ENCODE assay signal across 8 cellular contexts in the genomic region with DNA sequence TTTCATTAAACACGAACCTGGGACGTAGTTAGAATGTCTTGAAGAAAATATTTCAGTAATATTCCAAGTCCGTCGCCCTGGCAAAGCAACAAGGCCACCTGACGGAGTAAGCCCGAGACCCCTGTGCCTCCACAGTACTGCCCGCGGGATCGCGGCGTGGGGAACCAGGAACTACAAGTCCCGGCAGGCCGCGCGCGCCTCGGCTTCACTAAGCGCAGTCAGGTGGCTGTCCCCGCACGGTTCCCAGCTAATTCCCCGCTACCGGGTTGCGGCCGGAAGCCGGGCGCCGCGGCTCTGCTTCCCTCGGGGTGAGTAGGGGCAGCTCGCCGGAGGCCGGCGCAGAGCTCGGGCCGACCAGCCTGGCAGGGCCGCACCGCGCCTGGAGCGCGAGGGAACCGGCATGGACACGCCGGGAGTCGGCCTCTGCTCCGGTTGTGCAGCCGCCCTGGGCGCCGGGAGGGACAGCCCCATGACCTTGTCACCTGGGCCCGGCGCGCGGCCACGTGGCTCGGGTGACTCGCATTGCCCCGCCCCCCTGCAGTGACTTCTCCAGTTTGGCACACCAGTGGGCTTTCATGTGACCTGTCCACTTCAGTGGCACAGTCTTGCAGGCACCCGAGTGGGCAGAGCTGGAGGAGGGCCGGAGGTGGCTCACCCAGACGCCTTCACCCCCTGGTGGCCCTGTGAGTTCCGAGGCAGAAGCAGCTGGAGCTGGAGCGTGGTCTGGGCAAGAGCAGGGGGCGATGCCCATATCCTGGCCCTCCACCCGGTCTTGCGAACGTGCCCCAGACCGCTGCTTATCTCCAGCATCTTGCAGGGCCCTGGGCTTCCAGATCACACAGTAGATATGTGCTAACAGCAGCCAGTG. TPM values are rescaled to one million over a fixed set of nuclear protein-coding genes. Genes with fewer than 3 reads are reported as not detected.
A peak's percentile ranks its signal among the peaks of the same experiment; 100 is the strongest.
DNase-seq lines count a peak whose midpoint lies in the region; ATAC-seq and TF ChIP-seq lines count a peak whose summit lies in the region.

A gene with protein sequence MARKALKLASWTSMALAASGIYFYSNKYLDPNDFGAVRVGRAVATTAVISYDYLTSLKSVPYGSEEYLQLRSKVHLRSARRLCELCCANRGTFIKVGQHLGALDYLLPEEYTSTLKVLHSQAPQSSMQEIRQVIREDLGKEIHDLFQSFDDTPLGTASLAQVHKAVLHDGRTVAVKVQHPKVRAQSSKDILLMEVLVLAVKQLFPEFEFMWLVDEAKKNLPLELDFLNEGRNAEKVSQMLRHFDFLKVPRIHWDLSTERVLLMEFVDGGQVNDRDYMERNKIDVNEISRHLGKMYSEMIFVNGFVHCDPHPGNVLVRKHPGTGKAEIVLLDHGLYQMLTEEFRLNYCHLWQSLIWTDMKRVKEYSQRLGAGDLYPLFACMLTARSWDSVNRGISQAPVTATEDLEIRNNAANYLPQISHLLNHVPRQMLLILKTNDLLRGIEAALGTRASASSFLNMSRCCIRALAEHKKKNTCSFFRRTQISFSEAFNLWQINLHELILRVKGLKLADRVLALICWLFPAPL (plus strand): TSS at position 247 of the 868 bp plus-strand sequence. CDS start 18,870 bp downstream, outside the sequence.

- peak within 1 kb of the TSS; percentile 98 for H4K8ac ChIP-seq in IMR-90 (ENCODE audit: low read depth in 2 of 2, low read length in 2 of 2)

- peak within 1 kb of the TSS; percentile 88 for H3K4me3 Mint-ChIP-seq in activated T-cell treated with anti-CD3 and anti-CD28 coated beads, Interleukin-2, amount 50 U/mL, for 24 hours

- H3K27me3 ChIP-seq in IMR-90 (ENCODE audit: control insufficient read depth, insufficient read depth, low read length) (no peaks in the 10 kb centered on the region), esophagus (ENCODE audit: control insufficient read depth in 1 of 2, insufficient read depth in 2 of 2, low read length in 2 of 2) (no peaks in the 10 kb centered on the region), muscle layer of colon (ENCODE audit: control insufficient read depth in 1 of 2, insufficient read depth in 2 of 2, low read length in 2 of 2) (no peaks in the 10 kb centered on the region)

- TF ChIP-seq RAD21 in IMR-90 (IDR thresholded peaks at IDR 0.05; ENCODE audit: low read length), result peak; percentile 16; the same call in 1 of the 2 replicates

- H3K4me2 ChIP-seq in IMR-90 (ENCODE audit: low read depth, low read length), result peak within 1 kb of the TSS; percentile 94

- H2BK20ac ChIP-seq in IMR-90 (ENCODE audit: low read depth, low read length), result no peak within 1 kb of the TSS

- H3K4ac ChIP-seq in IMR-90 (ENCODE audit: low read depth, low read length), result peak within 1 kb of the TSS; percentile 86

- H2BK15ac ChIP-seq in IMR-90 (ENCODE audit: low read depth, low read length), result no peak within 1 kb of the TSS; the same call in 2 of the 3 replicates

- in situ Hi-C loops in IMR-90 (cut with MboI; ENCODE audit: low sequenced_read_pairs), result no loop called here

- H3K27me3 Mint-ChIP-seq in activated T-cell treated with anti-CD3 and anti-CD28 coated beads, Interleukin-2, amount 50 U/mL, for 24 hours, result no peaks in the 10 kb centered on the region

- ATAC-seq in GM21529 (IDR thresholded peaks at IDR 0.05; ENCODE audit: unreplicated experiment) (peak; percentile 90), IMR-90 (ENCODE audit: low read depth) (peak; percentile 88)

- dilution Hi-C loops in IMR-90 (cut with HindIII; ENCODE audit: low sequenced_read_pairs, unreplicated experiment), result no loop called here

- peak within 1 kb of the TSS; percentile 82; the same call in 1 of the 2 replicates for H3K23ac ChIP-seq in IMR-90 (ENCODE audit: low read depth, low read length)

- H3K18ac ChIP-seq in IMR-90 (ENCODE audit: low read depth, low read length), result no peak within 1 kb of the TSS

- no peaks in the 10 kb centered on the region for H3K9me3 ChIP-seq in IMR-90 (ENCODE audit: control insufficient read depth, insufficient read depth, low read length)
- H3K9me3 ChIP-seq in esophagus (ENCODE audit: control insufficient read depth in 2 of 2, insufficient read depth in 1 of 2, low read depth in 1 of 2, low read length in 1 of 2), result no peaks in the 10 kb centered on the region
- no peaks in the 10 kb centered on the region for H3K9me3 ChIP-seq in muscle layer of colon (ENCODE audit: low read length)

- H3K36me3 ChIP-seq in IMR-90 (ENCODE audit: control insufficient read depth, insufficient read depth, low read length) (no peaks in the 10 kb centered on the region), esophagus (ENCODE audit: control insufficient read depth in 2 of 2, insufficient read depth in 2 of 2, low read length in 1 of 2) (no peaks in the 10 kb centered on the region), muscle layer of colon (ENCODE audit: insufficient read depth, low read length) (no peaks in the 10 kb centered on the region)

- 3% methylated on average over 36 of the region's 66 CpGs; no CpG with 5 or more reads in 1 of the 2 experiments for WGBS in IMR-90 (ENCODE audit: extremely low coverage in 2 of 2, insufficient read length in 1 of 2), 2 experiments
- 1% methylated on average over 60 to 66 of the region's 66 CpGs for WGBS in esophagus, 2 donors

- H3K14ac ChIP-seq in IMR-90 (replicated peaks; ENCODE audit: low read depth, low read length), result peak within 1 kb of the TSS; percentile 81

- no peak for TF ChIP-seq POLR2A in IMR-90 (IDR thresholded peaks at IDR 0.05; ENCODE audit: low read depth, low read length)

- no peaks in the 10 kb centered on the region for H3K9me3 Mint-ChIP-seq in activated T-cell treated with anti-CD3 and anti-CD28 coated beads, Interleukin-2, amount 50 U/mL, for 24 hours

- BruUV-seq in IMR-90 (replicated peaks; lab: Mats Ljungman, UMichigan), result no TSS peak

- H3K4me1 Mint-ChIP-seq in activated T-cell treated with anti-CD3 and anti-CD28 coated beads, Interleukin-2, amount 50 U/mL, for 24 hours (ENCODE audit: low read depth), result peaks cover 14% of the 10 kb centered on the region

- H3K9me1 ChIP-seq in IMR-90 (ENCODE audit: insufficient read depth, low read length), result no peaks in the 10 kb centered on the region

- peak within 1 kb of the TSS; percentile 74 for H4K91ac ChIP-seq in IMR-90 (ENCODE audit: insufficient read depth, low read depth, low read length)

- peak; percentile 42 for TF ChIP-seq CTCF in IMR-90 (conservative IDR thresholded peaks at IDR 0.05; ENCODE audit: low read depth, low read length)

- peaks cover 0 to 4% of the 10 kb centered on the region in 2 experiments; a peak in 3 of 4 replicates for H3K79me1 ChIP-seq in IMR-90 (ENCODE audit: low read depth in 1 of 2, low read length in 2 of 2)

- H2AK9ac ChIP-seq in IMR-90 (replicated peaks; ENCODE audit: low read depth, low read length, poor library complexity), result peak within 1 kb of the TSS; percentile 93

- DNase-seq in DMS53 (lab: John Stamatoyannopoulos, UW) (peak; percentile 91), IMR-90 (peak; percentile 68), OCI-M2 (lab: John Stamatoyannopoulos, UW; ENCODE audit: unreplicated experiment) (peak; percentile 59)
- DNase-seq in activated T-cell treated with anti-CD3 and anti-CD28 coated beads, Interleukin-2, amount 50 U/mL, for 24 hours, result peak; percentile 93
- DNase-seq in stimulated activated CD8-positive, alpha-beta memory T cell treated with anti-CD3 and anti-CD28 coated beads, Interleukin-7, amount 100 ng/mL, for 24 hours (ENCODE audit: low read depth), result peak; percentile 75

- peak within 1 kb of the TSS; percentile 68 for H2BK120ac ChIP-seq in IMR-90 (ENCODE audit: low read depth, low read length)

- H4K5ac ChIP-seq in IMR-90 (ENCODE audit: low read depth, low read length), result peak within 1 kb of the TSS; percentile 93

- H2AFZ ChIP-seq in IMR-90 (replicated peaks; ENCODE audit: low read length, poor library complexity), result peak within 1 kb of the TSS; percentile 99

- no peak within 1 kb of the TSS; the same call in 1 of the 2 replicates for H2AK5ac ChIP-seq in IMR-90 (ENCODE audit: low read depth, low read length)

- peak within 1 kb of the TSS; percentile 58 for H2BK5ac ChIP-seq in IMR-90 (ENCODE audit: low read depth, low read length, poor library complexity, severe bottlenecking)

- H3K27ac Mint-ChIP-seq in activated T-cell treated with anti-CD3 and anti-CD28 coated beads, Interleukin-2, amount 50 U/mL, for 24 hours, result peak within 1 kb of the TSS; percentile 94

- H3K9ac ChIP-seq in IMR-90 (ENCODE audit: low read depth, low read length) (peak within 1 kb of the TSS; percentile 89), muscle layer of colon (ENCODE audit: low read length) (peak within 1 kb of the TSS; percentile 39)

- H4K20me1 ChIP-seq in IMR-90 (ENCODE audit: insufficient read depth, low read length), result no peaks in the 10 kb centered on the region

- peaks cover 4% of the 10 kb centered on the region for H3K36me3 Mint-ChIP-seq in activated T-cell treated with anti-CD3 and anti-CD28 coated beads, Interleukin-2, amount 50 U/mL, for 24 hours (ENCODE audit: low read depth)

- POLR2A ChIA-PET in IMR-90 (lab: Charles Lee; ENCODE audit: unreplicated experiment), result interaction anchor here (0.6 kb wide), 1 partner anchor 24 kb away, joined by 3 read pairs; no protein-coding TSS in a partner anchor

- H3K27ac ChIP-seq in IMR-90 (ENCODE audit: insufficient read depth, low read length), result peak within 1 kb of the TSS; percentile 46
- peak within 1 kb of the TSS; percentile 69 to 77 for H3K27ac ChIP-seq in esophagus (ENCODE audit: low read depth in 2 of 2, low read length in 1 of 2)
- peak within 1 kb of the TSS; percentile 63 for H3K27ac ChIP-seq in muscle layer of colon (ENCODE audit: low read depth, low read length)

- H3K4me1 ChIP-seq in IMR-90 (ENCODE audit: control insufficient read depth, insufficient read depth, low read length), result peaks cover 3% of the 10 kb centered on the region
- H3K4me1 ChIP-seq in esophagus (ENCODE audit: control insufficient read depth in 2 of 2, insufficient read depth in 2 of 2, low read length in 1 of 2), result peaks cover 0 to 2% of the 10 kb centered on the region in 2 donors
- H3K4me1 ChIP-seq in muscle layer of colon (ENCODE audit: insufficient read depth, low read length), result no peaks in the 10 kb centered on the region

- intact Hi-C loops in IMR-90 (cut with micrococcal nuclease), result loop anchor here (1.0 to 5.0 kb wide), 2 partner anchors 39 to 343 kb away; a partner anchor contains a TSS

- H3K56ac ChIP-seq in IMR-90 (ENCODE audit: extremely low read depth, insufficient read depth, low read length), result peak within 1 kb of the TSS; percentile 61

- CTCF ChIA-PET in IMR-90 (lab: Yijun Ruan, JAX), result interaction anchor here (0.6 to 1.2 kb wide), 3 partner anchors 16 to 39 kb away, joined by 4 to 7 read pairs (median 5); a partner anchor contains a TSS

- peak within 1 kb of the TSS; percentile 61 for H3K4me3 ChIP-seq in IMR-90 (ENCODE audit: insufficient read depth, low read depth, low read length)
- H3K4me3 ChIP-seq in esophagus (ENCODE audit: low read depth in 1 of 2, low read length in 2 of 2), result peak within 1 kb of the TSS; percentile 58 to 90
- H3K4me3 ChIP-seq in muscle layer of colon (ENCODE audit: low read depth in 1 of 2, low read length in 2 of 2), result peak within 1 kb of the TSS; percentile 80 to 93

TF ChIP-seq in IMR-90, 13 proteins besides CTCF, POLR2A, EP300 and RAD21 (continues in another document):
- no peak for TF ChIP-seq CEBPB (IDR thresholded peaks at IDR 0.05; ENCODE audit: low read depth, low read length)

RNA-seq across cellular contexts. Expression of the gene that starts here (rescaled TPM):
- total RNA-seq in IMR-90 (2012; rRNA removed), result 1.1 and 1.6 TPM in 2 replicates
- 3.6 and 4.6 TPM in 2 replicates for polyA plus RNA-seq in IMR-90 (2012; rRNA removed)
- 2.2 and 5.5 TPM in 2 replicates for polyA plus RNA-seq in IMR-90 (2012; cell fraction: cytosol; rRNA removed)
- polyA plus RNA-seq in IMR-90 (2012; cell fraction: nucleus; rRNA removed; ENCODE audit: low replicate concordance), result 19.4 and 19.7 TPM in 2 replicates
- polyA plus RNA-seq in esophagus, result 1 to 10 TPM; 4.4 to 5.2 TPM

Comparison
In these comparisons a context has a peak if more than half of its experiments do, and no peak if none do; other contexts are left out.
1. Peak in every context shown above with its lines: DNase-seq, ATAC-seq, H3K4me3 ChIP-seq and H3K27ac ChIP-seq.